In genomic region chr7:92245487-92246362, GRCh38 we compare ENCODE assay signal across 1 cellular context.
A peak's percentile ranks its signal among the peaks of the same experiment; 100 is the strongest.
TF ChIP-seq lines count a peak whose summit lies in the region.

A gene with protein sequence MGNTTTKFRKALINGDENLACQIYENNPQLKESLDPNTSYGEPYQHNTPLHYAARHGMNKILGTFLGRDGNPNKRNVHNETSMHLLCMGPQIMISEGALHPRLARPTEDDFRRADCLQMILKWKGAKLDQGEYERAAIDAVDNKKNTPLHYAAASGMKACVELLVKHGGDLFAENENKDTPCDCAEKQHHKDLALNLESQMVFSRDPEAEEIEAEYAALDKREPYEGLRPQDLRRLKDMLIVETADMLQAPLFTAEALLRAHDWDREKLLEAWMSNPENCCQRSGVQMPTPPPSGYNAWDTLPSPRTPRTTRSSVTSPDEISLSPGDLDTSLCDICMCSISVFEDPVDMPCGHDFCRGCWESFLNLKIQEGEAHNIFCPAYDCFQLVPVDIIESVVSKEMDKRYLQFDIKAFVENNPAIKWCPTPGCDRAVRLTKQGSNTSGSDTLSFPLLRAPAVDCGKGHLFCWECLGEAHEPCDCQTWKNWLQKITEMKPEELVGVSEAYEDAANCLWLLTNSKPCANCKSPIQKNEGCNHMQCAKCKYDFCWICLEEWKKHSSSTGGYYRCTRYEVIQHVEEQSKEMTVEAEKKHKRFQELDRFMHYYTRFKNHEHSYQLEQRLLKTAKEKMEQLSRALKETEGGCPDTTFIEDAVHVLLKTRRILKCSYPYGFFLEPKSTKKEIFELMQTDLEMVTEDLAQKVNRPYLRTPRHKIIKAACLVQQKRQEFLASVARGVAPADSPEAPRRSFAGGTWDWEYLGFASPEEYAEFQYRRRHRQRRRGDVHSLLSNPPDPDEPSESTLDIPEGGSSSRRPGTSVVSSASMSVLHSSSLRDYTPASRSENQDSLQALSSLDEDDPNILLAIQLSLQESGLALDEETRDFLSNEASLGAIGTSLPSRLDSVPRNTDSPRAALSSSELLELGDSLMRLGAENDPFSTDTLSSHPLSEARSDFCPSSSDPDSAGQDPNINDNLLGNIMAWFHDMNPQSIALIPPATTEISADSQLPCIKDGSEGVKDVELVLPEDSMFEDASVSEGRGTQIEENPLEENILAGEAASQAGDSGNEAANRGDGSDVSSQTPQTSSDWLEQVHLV (plus strand): TSS chr7:92245974. CDS start chr7:92294979, 49,005 bp downstream.
Gene KRIT1 (minus strand): TSS chr7:92245914. CDS start chr7:92242135, 3,779 bp downstream.

TF ChIP-seq in K562, 482 proteins besides CTCF, POLR2A, EP300 and RAD21 (continued from another document and continues in another):
- TF ChIP-seq ETS1 (conservative IDR thresholded peaks at IDR 0.05; ENCODE audit: control insufficient read depth, low read depth, low read length), result peak; percentile 12; the same call in 1 of the 2 replicates
- peak in 1 of 2 experiments; percentile 59; a peak in 1 of 4 replicates for TF ChIP-seq TEAD1 (CRISPR knock-in tag; IDR thresholded peaks at IDR 0.05)
- peak; percentile 83; the same call in 1 of the 2 replicates for TF ChIP-seq L3MBTL2 (IDR thresholded peaks at IDR 0.05)
- peak; percentile 92 for TF ChIP-seq ELF4 (CRISPR knock-in tag; IDR thresholded peaks at IDR 0.05)
- 0 out of 2 replicates have a peak, but pooled peaks have one; percentile 69 for TF ChIP-seq MIER1 (IDR thresholded peaks at IDR 0.05; ENCODE audit: low read depth)
- TF ChIP-seq, protein P1, sequence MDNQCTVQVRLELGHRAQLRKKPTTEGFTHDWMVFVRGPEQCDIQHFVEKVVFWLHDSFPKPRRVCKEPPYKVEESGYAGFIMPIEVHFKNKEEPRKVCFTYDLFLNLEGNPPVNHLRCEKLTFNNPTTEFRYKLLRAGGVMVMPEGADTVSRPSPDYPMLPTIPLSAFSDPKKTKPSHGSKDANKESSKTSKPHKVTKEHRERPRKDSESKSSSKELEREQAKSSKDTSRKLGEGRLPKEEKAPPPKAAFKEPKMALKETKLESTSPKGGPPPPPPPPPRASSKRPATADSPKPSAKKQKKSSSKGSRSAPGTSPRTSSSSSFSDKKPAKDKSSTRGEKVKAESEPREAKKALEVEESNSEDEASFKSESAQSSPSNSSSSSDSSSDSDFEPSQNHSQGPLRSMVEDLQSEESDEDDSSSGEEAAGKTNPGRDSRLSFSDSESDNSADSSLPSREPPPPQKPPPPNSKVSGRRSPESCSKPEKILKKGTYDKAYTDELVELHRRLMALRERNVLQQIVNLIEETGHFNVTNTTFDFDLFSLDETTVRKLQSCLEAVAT (IDR thresholded peaks at IDR 0.05), result peak; percentile 20 to 85; a peak in 3 of 4 replicates
- TF ChIP-seq, protein P2, sequence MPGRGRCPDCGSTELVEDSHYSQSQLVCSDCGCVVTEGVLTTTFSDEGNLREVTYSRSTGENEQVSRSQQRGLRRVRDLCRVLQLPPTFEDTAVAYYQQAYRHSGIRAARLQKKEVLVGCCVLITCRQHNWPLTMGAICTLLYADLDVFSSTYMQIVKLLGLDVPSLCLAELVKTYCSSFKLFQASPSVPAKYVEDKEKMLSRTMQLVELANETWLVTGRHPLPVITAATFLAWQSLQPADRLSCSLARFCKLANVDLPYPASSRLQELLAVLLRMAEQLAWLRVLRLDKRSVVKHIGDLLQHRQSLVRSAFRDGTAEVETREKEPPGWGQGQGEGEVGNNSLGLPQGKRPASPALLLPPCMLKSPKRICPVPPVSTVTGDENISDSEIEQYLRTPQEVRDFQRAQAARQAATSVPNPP (IDR thresholded peaks at IDR 0.05; ENCODE audit: borderline replicate concordance, insufficient read depth, insufficient read length), result no peak
- TF ChIP-seq TAF1 (IDR thresholded peaks at IDR 0.05; ENCODE audit: control insufficient read depth, extremely low read depth, insufficient read depth, low read length, severe bottlenecking), result peak; percentile 84
- TF ChIP-seq CREB3 (tag; conservative IDR thresholded peaks at IDR 0.05; ENCODE audit: low read depth), result peak; percentile 49; the same call in 1 of the 2 replicates
- TF ChIP-seq RCOR1 (IDR thresholded peaks at IDR 0.05; ENCODE audit: borderline replicate concordance in 1 of 2, low read depth in 2 of 2, low read length in 2 of 2), result no peak
- peak; percentile 84 for TF ChIP-seq HDAC8 (tag; IDR thresholded peaks at IDR 0.05)
- TF ChIP-seq ZNF766 (CRISPR knock-in tag; conservative IDR thresholded peaks at IDR 0.05), result peak; percentile 62; the same call in 1 of the 2 replicates
- peak; percentile 78; the same call in 1 of the 2 replicates for TF ChIP-seq CBFB (CRISPR knock-in tag; IDR thresholded peaks at IDR 0.05)
- peak; percentile 58 for TF ChIP-seq KDM5B (IDR thresholded peaks at IDR 0.05; ENCODE audit: insufficient replicate concordance, low read depth, low read length)
- TF ChIP-seq ARNT (IDR thresholded peaks at IDR 0.05), result peak in 1 of 2 experiments; percentile 73; a peak in 1 of 4 replicates
- TF ChIP-seq, protein P3, sequence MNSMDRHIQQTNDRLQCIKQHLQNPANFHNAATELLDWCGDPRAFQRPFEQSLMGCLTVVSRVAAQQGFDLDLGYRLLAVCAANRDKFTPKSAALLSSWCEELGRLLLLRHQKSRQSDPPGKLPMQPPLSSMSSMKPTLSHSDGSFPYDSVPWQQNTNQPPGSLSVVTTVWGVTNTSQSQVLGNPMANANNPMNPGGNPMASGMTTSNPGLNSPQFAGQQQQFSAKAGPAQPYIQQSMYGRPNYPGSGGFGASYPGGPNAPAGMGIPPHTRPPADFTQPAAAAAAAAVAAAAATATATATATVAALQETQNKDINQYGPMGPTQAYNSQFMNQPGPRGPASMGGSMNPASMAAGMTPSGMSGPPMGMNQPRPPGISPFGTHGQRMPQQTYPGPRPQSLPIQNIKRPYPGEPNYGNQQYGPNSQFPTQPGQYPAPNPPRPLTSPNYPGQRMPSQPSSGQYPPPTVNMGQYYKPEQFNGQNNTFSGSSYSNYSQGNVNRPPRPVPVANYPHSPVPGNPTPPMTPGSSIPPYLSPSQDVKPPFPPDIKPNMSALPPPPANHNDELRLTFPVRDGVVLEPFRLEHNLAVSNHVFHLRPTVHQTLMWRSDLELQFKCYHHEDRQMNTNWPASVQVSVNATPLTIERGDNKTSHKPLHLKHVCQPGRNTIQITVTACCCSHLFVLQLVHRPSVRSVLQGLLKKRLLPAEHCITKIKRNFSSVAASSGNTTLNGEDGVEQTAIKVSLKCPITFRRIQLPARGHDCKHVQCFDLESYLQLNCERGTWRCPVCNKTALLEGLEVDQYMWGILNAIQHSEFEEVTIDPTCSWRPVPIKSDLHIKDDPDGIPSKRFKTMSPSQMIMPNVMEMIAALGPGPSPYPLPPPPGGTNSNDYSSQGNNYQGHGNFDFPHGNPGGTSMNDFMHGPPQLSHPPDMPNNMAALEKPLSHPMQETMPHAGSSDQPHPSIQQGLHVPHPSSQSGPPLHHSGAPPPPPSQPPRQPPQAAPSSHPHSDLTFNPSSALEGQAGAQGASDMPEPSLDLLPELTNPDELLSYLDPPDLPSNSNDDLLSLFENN (IDR thresholded peaks at IDR 0.05; ENCODE audit: low read depth in 2 of 2, low read length in 2 of 2), result no peak
- TF ChIP-seq MYC (IDR thresholded peaks at IDR 0.05; ENCODE audit: low read depth, low read length), result peak; percentile 94
- peak; percentile 67; the same call in 1 of the 2 replicates for TF ChIP-seq MYC (CRISPR knock-in tag; IDR thresholded peaks at IDR 0.05; ENCODE audit: borderline replicate concordance, low read depth)
- TF ChIP-seq EP400 (IDR thresholded peaks at IDR 0.05), result peak; percentile 99
- TF ChIP-seq LEF1 (IDR thresholded peaks at IDR 0.05), result peak; percentile 67
- no peak for TF ChIP-seq ZNF3 (CRISPR knock-in tag; IDR thresholded peaks at IDR 0.05)
- 0 out of 2 replicates have a peak, but pooled peaks have one; percentile 19 for TF ChIP-seq RNF2 (IDR thresholded peaks at IDR 0.05)
- TF ChIP-seq SMARCB1 (IDR thresholded peaks at IDR 0.05; ENCODE audit: insufficient read length, low read depth), result no peak
- TF ChIP-seq MAFK (IDR thresholded peaks at IDR 0.05; ENCODE audit: low read length), result no peak
- TF ChIP-seq NUFIP1 (IDR thresholded peaks at IDR 0.05; ENCODE audit: partially characterized antibody), result peak; percentile 62
- no peak for TF ChIP-seq PRDM10 (IDR thresholded peaks at IDR 0.05; ENCODE audit: partially characterized antibody)
- TF ChIP-seq FOXK2 (conservative IDR thresholded peaks at IDR 0.05 in 1 of 2, IDR thresholded peaks at IDR 0.05 in 1 of 2; ENCODE audit: low read depth in 2 of 2), result peak; percentile 63 to 70; a peak in 2 of 4 replicates
- no peak for TF ChIP-seq CREB1 (IDR thresholded peaks at IDR 0.05)
- TF ChIP-seq CREB1 (CRISPR knock-in tag; IDR thresholded peaks at IDR 0.05), result peak; percentile 45; the same call in 1 of the 2 replicates
- TF ChIP-seq ZNF134 (CRISPR knock-in tag; conservative IDR thresholded peaks at IDR 0.05), result no peak
- peak; percentile 47 for TF ChIP-seq BRD9 (IDR thresholded peaks at IDR 0.05; ENCODE audit: low read depth, partially characterized antibody)
- peak; percentile 90 for TF ChIP-seq HLTF (IDR thresholded peaks at IDR 0.05)
- TF ChIP-seq E2F3 (CRISPR knock-in tag; IDR thresholded peaks at IDR 0.05), result peak; percentile 58
- no peak for TF ChIP-seq MCM7 (IDR thresholded peaks at IDR 0.05)
- no peak for TF ChIP-seq ZNF77 (CRISPR knock-in tag; IDR thresholded peaks at IDR 0.05)
- TF ChIP-seq, protein P4, sequence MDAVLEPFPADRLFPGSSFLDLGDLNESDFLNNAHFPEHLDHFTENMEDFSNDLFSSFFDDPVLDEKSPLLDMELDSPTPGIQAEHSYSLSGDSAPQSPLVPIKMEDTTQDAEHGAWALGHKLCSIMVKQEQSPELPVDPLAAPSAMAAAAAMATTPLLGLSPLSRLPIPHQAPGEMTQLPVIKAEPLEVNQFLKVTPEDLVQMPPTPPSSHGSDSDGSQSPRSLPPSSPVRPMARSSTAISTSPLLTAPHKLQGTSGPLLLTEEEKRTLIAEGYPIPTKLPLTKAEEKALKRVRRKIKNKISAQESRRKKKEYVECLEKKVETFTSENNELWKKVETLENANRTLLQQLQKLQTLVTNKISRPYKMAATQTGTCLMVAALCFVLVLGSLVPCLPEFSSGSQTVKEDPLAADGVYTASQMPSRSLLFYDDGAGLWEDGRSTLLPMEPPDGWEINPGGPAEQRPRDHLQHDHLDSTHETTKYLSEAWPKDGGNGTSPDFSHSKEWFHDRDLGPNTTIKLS (IDR thresholded peaks at IDR 0.05; ENCODE audit: borderline replicate concordance, low read depth), result peak; percentile 80; the same call in 1 of the 2 replicates
- TF ChIP-seq RBM17 (IDR thresholded peaks at IDR 0.05; ENCODE audit: borderline replicate concordance, low read depth, low read length), result no peak
- no peak for TF ChIP-seq GATAD2A (IDR thresholded peaks at IDR 0.05)
- no peak for TF ChIP-seq ZNF589 (CRISPR knock-in tag; IDR thresholded peaks at IDR 0.05; ENCODE audit: low read depth)
- TF ChIP-seq TAF7 (tag; IDR thresholded peaks at IDR 0.05), result peak; percentile 87
- TF ChIP-seq ZNF197 (CRISPR knock-in tag; IDR thresholded peaks at IDR 0.05; ENCODE audit: low read depth), result 0 out of 2 replicates have a peak, but pooled peaks have one; percentile 41
- TF ChIP-seq ELF1 (tag; IDR thresholded peaks at IDR 0.05), result peak; percentile 98
- TF ChIP-seq CBX1 (IDR thresholded peaks at IDR 0.05; ENCODE audit: low read depth), result peak; percentile 87; the same call in 1 of the 2 replicates
